1 cellular context compared by ENCODE assay signal in the genomic region with DNA sequence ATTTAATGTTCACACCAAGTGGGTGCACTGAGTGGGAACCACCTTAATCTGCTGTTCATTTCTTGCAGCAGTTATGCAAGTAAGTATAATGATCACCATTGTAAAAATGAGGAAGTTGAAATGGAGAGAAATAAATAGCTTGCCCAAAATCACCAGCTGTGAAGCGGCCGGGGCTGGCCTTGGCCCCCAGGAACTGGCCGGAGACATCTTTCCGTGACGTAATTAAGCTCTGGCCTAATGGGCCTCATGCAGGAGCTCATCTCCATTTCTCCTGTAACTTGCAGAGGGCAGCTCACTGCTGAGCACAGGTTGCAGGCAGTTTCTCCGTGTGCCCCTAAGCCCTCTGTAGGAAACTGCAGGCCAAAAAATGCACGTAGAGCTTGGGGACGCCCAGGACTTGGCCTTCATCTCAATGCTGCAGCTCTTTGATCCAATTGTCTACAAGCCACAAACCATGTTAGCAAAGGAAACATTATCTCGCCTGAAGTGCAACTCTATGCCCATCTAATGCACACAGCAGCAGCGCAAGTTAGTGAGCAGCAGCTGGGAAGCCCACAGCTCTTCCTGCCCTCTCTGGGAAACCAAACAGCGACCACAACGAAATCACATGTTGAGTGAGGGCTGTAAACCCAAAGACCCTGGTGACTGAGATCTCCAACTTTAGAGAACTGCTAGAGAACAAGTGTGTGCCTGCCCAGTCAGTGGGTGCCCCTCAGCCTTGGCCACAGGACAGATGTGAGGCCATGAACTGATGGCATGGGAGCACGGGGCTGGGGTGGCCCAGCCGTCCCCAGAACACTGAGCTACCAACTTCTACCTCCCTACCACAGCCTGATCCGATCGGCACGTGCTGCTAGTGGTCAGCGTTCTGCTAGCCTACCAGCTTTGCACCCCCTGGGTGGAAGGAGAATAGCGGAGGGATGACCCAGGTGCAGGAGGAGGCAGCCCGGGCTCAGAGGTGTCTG.
A peak's percentile ranks its signal among the peaks of the same experiment; 100 is the strongest.
TF ChIP-seq lines count a peak whose summit lies in the region.

No MANE protein-coding gene starts in this region.

TF ChIP-seq in HepG2, 621 proteins besides CTCF, POLR2A, EP300 and RAD21:
- TF ChIP-seq AGO2 (optimal IDR thresholded peaks at IDR 0.05; ENCODE audit: low read depth, low read length) (peak; percentile 49), ZBTB42 (CRISPR knock-in tag; IDR thresholded peaks at IDR 0.05) (no peak)
